In the genomic region with DNA sequence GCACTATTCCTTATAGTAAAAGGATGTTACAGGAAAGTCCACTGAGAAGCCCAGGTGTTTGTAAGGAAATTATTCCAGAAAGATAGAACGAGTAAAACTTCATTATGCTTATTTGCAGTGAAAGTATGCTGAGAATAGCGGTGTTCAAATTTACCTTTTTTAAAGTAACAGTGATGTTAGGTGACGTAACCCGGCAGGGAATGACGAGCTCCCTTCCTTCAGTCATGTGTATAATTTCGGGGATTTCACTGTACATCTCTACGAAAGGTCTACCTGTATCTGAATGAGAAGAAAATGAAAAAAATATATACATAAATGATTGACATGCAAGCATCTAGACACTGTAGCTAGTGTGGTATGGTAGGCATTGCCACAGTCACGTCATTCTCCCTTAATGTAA, we compare ENCODE assay signal across 15 cellular contexts. TPM values are rescaled to one million over a fixed set of nuclear protein-coding genes. Genes with fewer than 3 reads are reported as not detected.
DNase-seq lines count a peak whose midpoint lies in the region; ATAC-seq and TF ChIP-seq lines count a peak whose summit lies in the region.
"Had no signal": no experiment of that assay in that cellular context is flagged by ENCODE, and none has a peak within 500 bp of the region (broad histone marks: within the 10 kb centered on the region; RNA-seq: fewer than 3 reads in every experiment).

No MANE protein-coding gene starts in this region.

- no peaks in the 10 kb centered on the region for H3K9me2 ChIP-seq in MM.1S (replicated peaks; ENCODE audit: insufficient read depth, low read length)

- 95% methylated on average over 8 of the region's 8 CpGs for WGBS in smooth muscle cell (ENCODE audit: low lambda C conversion rate)

- ATAC-seq in WTC11: no peak
- ATAC-seq: HCT116 had no signal

- H3F3A ChIP-seq in smooth muscle cell (ENCODE audit: low read depth): peaks cover 46% of the 10 kb centered on the region
- H3F3A ChIP-seq in MM.1S (ENCODE audit: insufficient read depth, low read length): no peaks in the 10 kb centered on the region

- peaks cover 70% of the 10 kb centered on the region for H3K4me1 ChIP-seq in HUES48 (ENCODE audit: control insufficient read depth, insufficient read depth, low read length)
- peaks cover 61% of the 10 kb centered on the region for H3K4me1 ChIP-seq in iPS-18a (ENCODE audit: control insufficient read depth, low read depth, low read length)
- H3K4me1 ChIP-seq in smooth muscle cell (ENCODE audit: low read depth): no peaks in the 10 kb centered on the region
- H3K4me1 ChIP-seq in MM.1S (ENCODE audit: low read length): no peaks in the 10 kb centered on the region
- H3K4me1 ChIP-seq: Caco-2 had no signal

- peaks cover 56% of the 10 kb centered on the region for H3K36me3 Mint-ChIP-seq in WTC11
- H3K36me3 Mint-ChIP-seq: CD4-positive, CD25-positive, alpha-beta regulatory T cell had no signal

- peak overlapping the region; percentile 97 for H3K27ac Mint-ChIP-seq in WTC11
- H3K27ac Mint-ChIP-seq: CD4-positive, CD25-positive, alpha-beta regulatory T cell; CD8-positive, alpha-beta memory T cell; HFFc6 had no signal

- H4K20me1 ChIP-seq in smooth muscle cell (ENCODE audit: low read depth) (peaks cover 99% of the 10 kb centered on the region), MM.1S (ENCODE audit: insufficient read depth, low read length) (no peaks in the 10 kb centered on the region)

- no peak for TF ChIP-seq CTCF in WTC11 (IDR thresholded peaks at IDR 0.05)
- no peak for TF ChIP-seq CTCF in smooth muscle cell (IDR thresholded peaks at IDR 0.05; ENCODE audit: borderline replicate concordance, insufficient read depth, poor library complexity, severe bottlenecking)
- no peak for TF ChIP-seq CTCF in MM.1S (IDR thresholded peaks at IDR 0.05; ENCODE audit: low read length)

- POLR2A ChIA-PET in WTC11 (lab: Charles Lee): no interaction called here

- H3K9me3 Mint-ChIP-seq in WTC11: no peaks in the 10 kb centered on the region
- H3K9me3 Mint-ChIP-seq: HFFc6 had no signal

- H3K9ac ChIP-seq in HUES48 (ENCODE audit: low read depth, low read length) (no peak overlapping the region), iPS-18a (ENCODE audit: low read length) (no peak overlapping the region), smooth muscle cell (ENCODE audit: low read depth) (no peak overlapping the region), MM.1S (ENCODE audit: low read length) (no peak overlapping the region)

- H3K36me3 ChIP-seq in HUES48 (ENCODE audit: control insufficient read depth, insufficient read depth, low read length) (peaks cover 57% of the 10 kb centered on the region), iPS-18a (ENCODE audit: control insufficient read depth, low read depth, low read length) (peaks cover 44% of the 10 kb centered on the region), smooth muscle cell (ENCODE audit: low read depth) (peaks cover 33% of the 10 kb centered on the region), MM.1S (replicated peaks; ENCODE audit: insufficient read depth, low read length) (no peaks in the 10 kb centered on the region)
- H3K36me3 ChIP-seq: BE2C had no signal

- peaks cover 62% of the 10 kb centered on the region for H3K79me2 ChIP-seq in smooth muscle cell (ENCODE audit: low read depth)
- no peaks in the 10 kb centered on the region for H3K79me2 ChIP-seq in MM.1S (ENCODE audit: low read length)

- H3K4me3 Mint-ChIP-seq in WTC11: no peak overlapping the region
- H3K4me3 Mint-ChIP-seq: CD4-positive, CD25-positive, alpha-beta regulatory T cell; CD8-positive, alpha-beta memory T cell; HFFc6 had no signal

- DNase-seq in WTC11 (ENCODE audit: low spot score) (no peak), smooth muscle cell (lab: John Stamatoyannopoulos, UW; ENCODE audit: unreplicated experiment) (no peak), COLO829 (ENCODE audit: low spot score) (no peak), MM.1S (no peak), NCI-H2107 (lab: John Stamatoyannopoulos, UW) (no peak)
- DNase-seq: ACHN; BE2C; C1 segment of cervical spinal cord; Caco-2; CD4-positive, CD25-positive, alpha-beta regulatory T cell; CD8-positive, alpha-beta memory T cell; HFFc6 had no signal

- H3K27me3 ChIP-seq in HUES48 (ENCODE audit: control insufficient read depth, insufficient read depth, low read length): no peaks in the 10 kb centered on the region
- H3K27me3 ChIP-seq in iPS-18a (ENCODE audit: control insufficient read depth, insufficient read depth, low read length): no peaks in the 10 kb centered on the region
- H3K27me3 ChIP-seq in smooth muscle cell (ENCODE audit: low read depth): no peaks in the 10 kb centered on the region
- H3K27me3 ChIP-seq in MM.1S (replicated peaks; ENCODE audit: insufficient read depth, low read length): no peaks in the 10 kb centered on the region
- H3K27me3 ChIP-seq: BE2C had no signal

- H3K4me1 Mint-ChIP-seq in WTC11: peaks cover 85% of the 10 kb centered on the region
- H3K4me1 Mint-ChIP-seq: CD4-positive, CD25-positive, alpha-beta regulatory T cell; CD8-positive, alpha-beta memory T cell had no signal

- CTCF ChIA-PET in WTC11 (lab: Charles Lee): no interaction called here

- no peaks in the 10 kb centered on the region for H3K27me3 Mint-ChIP-seq in WTC11 (ENCODE audit: low read depth)

- no peak overlapping the region for H3K4me2 ChIP-seq in smooth muscle cell
- no peak overlapping the region for H3K4me2 ChIP-seq in MM.1S (ENCODE audit: low read depth, low read length)

- H3K4me3 ChIP-seq in HUES48 (ENCODE audit: low read depth, low read length): no peak overlapping the region
- no peak overlapping the region for H3K4me3 ChIP-seq in iPS-18a (ENCODE audit: low read length)
- H3K4me3 ChIP-seq in smooth muscle cell: no peak overlapping the region
- H3K4me3 ChIP-seq in MM.1S (ENCODE audit: low read length): no peak overlapping the region

- H3K9me3 ChIP-seq in HUES48 (ENCODE audit: control insufficient read depth, insufficient read depth, low read length): no peaks in the 10 kb centered on the region
- no peaks in the 10 kb centered on the region for H3K9me3 ChIP-seq in iPS-18a (ENCODE audit: control insufficient read depth, low read depth, low read length)
- no peaks in the 10 kb centered on the region for H3K9me3 ChIP-seq in smooth muscle cell (replicated peaks; ENCODE audit: low read depth)
- H3K9me3 ChIP-seq in MM.1S (replicated peaks; ENCODE audit: insufficient read depth, low read length): no peaks in the 10 kb centered on the region
- H3K9me3 ChIP-seq: BE2C, Caco-2 had no signal

- no peak overlapping the region for H2AFZ ChIP-seq in smooth muscle cell (ENCODE audit: low read depth)
- H2AFZ ChIP-seq in MM.1S (ENCODE audit: low read length): no peak overlapping the region

- H3K27ac ChIP-seq in HUES48 (ENCODE audit: low read depth, low read length) (peak overlapping the region; percentile 91), iPS-18a (ENCODE audit: low read length) (peak overlapping the region; percentile 0), smooth muscle cell (ENCODE audit: low read depth) (peak overlapping the region; percentile 19), MM.1S (ENCODE audit: low read length) (no peak overlapping the region)

TF ChIP-seq in WTC11, 78 proteins besides CTCF, POLR2A, EP300 and RAD21 (continues in another document):
- no peak for TF ChIP-seq ELF4 (CRISPR knock-in tag; IDR thresholded peaks at IDR 0.05; ENCODE audit: low read depth)
- TF ChIP-seq, protein P1, sequence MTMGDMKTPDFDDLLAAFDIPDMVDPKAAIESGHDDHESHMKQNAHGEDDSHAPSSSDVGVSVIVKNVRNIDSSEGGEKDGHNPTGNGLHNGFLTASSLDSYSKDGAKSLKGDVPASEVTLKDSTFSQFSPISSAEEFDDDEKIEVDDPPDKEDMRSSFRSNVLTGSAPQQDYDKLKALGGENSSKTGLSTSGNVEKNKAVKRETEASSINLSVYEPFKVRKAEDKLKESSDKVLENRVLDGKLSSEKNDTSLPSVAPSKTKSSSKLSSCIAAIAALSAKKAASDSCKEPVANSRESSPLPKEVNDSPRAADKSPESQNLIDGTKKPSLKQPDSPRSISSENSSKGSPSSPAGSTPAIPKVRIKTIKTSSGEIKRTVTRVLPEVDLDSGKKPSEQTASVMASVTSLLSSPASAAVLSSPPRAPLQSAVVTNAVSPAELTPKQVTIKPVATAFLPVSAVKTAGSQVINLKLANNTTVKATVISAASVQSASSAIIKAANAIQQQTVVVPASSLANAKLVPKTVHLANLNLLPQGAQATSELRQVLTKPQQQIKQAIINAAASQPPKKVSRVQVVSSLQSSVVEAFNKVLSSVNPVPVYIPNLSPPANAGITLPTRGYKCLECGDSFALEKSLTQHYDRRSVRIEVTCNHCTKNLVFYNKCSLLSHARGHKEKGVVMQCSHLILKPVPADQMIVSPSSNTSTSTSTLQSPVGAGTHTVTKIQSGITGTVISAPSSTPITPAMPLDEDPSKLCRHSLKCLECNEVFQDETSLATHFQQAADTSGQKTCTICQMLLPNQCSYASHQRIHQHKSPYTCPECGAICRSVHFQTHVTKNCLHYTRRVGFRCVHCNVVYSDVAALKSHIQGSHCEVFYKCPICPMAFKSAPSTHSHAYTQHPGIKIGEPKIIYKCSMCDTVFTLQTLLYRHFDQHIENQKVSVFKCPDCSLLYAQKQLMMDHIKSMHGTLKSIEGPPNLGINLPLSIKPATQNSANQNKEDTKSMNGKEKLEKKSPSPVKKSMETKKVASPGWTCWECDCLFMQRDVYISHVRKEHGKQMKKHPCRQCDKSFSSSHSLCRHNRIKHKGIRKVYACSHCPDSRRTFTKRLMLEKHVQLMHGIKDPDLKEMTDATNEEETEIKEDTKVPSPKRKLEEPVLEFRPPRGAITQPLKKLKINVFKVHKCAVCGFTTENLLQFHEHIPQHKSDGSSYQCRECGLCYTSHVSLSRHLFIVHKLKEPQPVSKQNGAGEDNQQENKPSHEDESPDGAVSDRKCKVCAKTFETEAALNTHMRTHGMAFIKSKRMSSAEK (CRISPR knock-in tag; IDR thresholded peaks at IDR 0.05; ENCODE audit: borderline replicate concordance): no peak
- no peak for TF ChIP-seq ESRRA (CRISPR knock-in tag; IDR thresholded peaks at IDR 0.05; ENCODE audit: borderline replicate concordance)
- no peak for TF ChIP-seq RORB (CRISPR knock-in tag; IDR thresholded peaks at IDR 0.05)
- TF ChIP-seq NFATC4 (CRISPR knock-in tag; IDR thresholded peaks at IDR 0.05): no peak
- TF ChIP-seq PREB (CRISPR knock-in tag; IDR thresholded peaks at IDR 0.05; ENCODE audit: borderline replicate concordance): no peak
- no peak for TF ChIP-seq HMGA2 (CRISPR knock-in tag; IDR thresholded peaks at IDR 0.05)

RNA-seq across cellular contexts. Expression of gene FLT1, which starts 56.9 kb away (rescaled TPM):
- total RNA-seq in WTC11 (2021) (66.3 to 71.0 TPM (median 66.8 TPM) in 3 replicates), smooth muscle cell (738 and 786 TPM in 2 replicates)
- 329 and 495 TPM in 2 replicates for polyA plus RNA-seq in smooth muscle cell
- polyA plus RNA-seq: CD8-positive, alpha-beta memory T cell had no signal

Comparison
In these comparisons a context has a peak if more than half of its experiments do, and no peak if none do; other contexts are left out.
1. RNA of gene FLT1, which starts 56.9 kb away (total RNA-seq): 738 to 786 TPM in smooth muscle cell; 66.3 to 71.0 TPM in WTC11; every median in the first group is over 10 times any median in the second.